ENCODE assay signal across 8 cellular contexts in genomic region chr16:87384162-87384999, GRCh38. TPM values are rescaled to one million over a fixed set of nuclear protein-coding genes. Genes with fewer than 3 reads are reported as not detected.
A peak's percentile ranks its signal among the peaks of the same experiment; 100 is the strongest.
DNase-seq lines count a peak whose midpoint lies in the region; ATAC-seq and TF ChIP-seq lines count a peak whose summit lies in the region.

No MANE protein-coding gene starts in this region.

- H3K27ac ChIP-seq in gastroesophageal sphincter (peak overlapping the region; percentile 70 to 99 (median 96)), ovary (peak overlapping the region; percentile 72 to 86)

- H3K36me3 ChIP-seq in gastroesophageal sphincter (no peaks in the 10 kb centered on the region), ovary (no peaks in the 10 kb centered on the region)

- WGBS in gastroesophageal sphincter (ENCODE audit: low coverage in 1 of 2), 2 donors, result 38% methylated on average over 6 to 10 of the region's 69 CpGs
- WGBS in ovary, 3 donors, result 8 to 10% (median 8%) methylated on average over 68 to 69 of the region's 69 CpGs

- H3K9me3 ChIP-seq in gastroesophageal sphincter (no peaks in the 10 kb centered on the region), ovary (no peaks in the 10 kb centered on the region)

- no peaks in the 10 kb centered on the region for H3K27me3 ChIP-seq in gastroesophageal sphincter
- no peaks in the 10 kb centered on the region for H3K27me3 ChIP-seq in ovary

- intact Hi-C loops in ovary (cut with DNase I), result loop anchor here in 1 of 4 donors (10.0 kb wide), 1 partner anchor 60 kb away; no protein-coding TSS in a partner anchor

- ATAC-seq in GM19372 (IDR thresholded peaks at IDR 0.05; ENCODE audit: low read depth, unreplicated experiment), result peak; percentile 1
- ATAC-seq in HG03520 (IDR thresholded peaks at IDR 0.05; ENCODE audit: unreplicated experiment), result peak; percentile 3
- peak; percentile 4 for ATAC-seq in gastroesophageal sphincter
- ATAC-seq in HG02884 (IDR thresholded peaks at IDR 0.05; ENCODE audit: unreplicated experiment), result no peak

- H3K4me3 ChIP-seq in WI38 (ENCODE audit: low read depth, low read length), result peak overlapping the region; percentile 62
- peak overlapping the region; percentile 82 to 89 for H3K4me3 ChIP-seq in gastroesophageal sphincter
- peak overlapping the region; percentile 66 for H3K4me3 ChIP-seq in ovary

- TF ChIP-seq EP300 in gastroesophageal sphincter (IDR thresholded peaks at IDR 0.05), result no peak
- TF ChIP-seq EP300 in ovary (IDR thresholded peaks at IDR 0.05), result no peak

- H3K4me1 ChIP-seq in gastroesophageal sphincter (peaks cover 0 to 71% (median 30%) of the 10 kb centered on the region in 3 donors), ovary (ENCODE audit: insufficient read depth) (peaks cover 14% of the 10 kb centered on the region)

- TF ChIP-seq POLR2A in gastroesophageal sphincter (IDR thresholded peaks at IDR 0.05) (no peak), ovary (IDR thresholded peaks at IDR 0.05) (no peak)

- TF ChIP-seq CTCF in WI38 (IDR thresholded peaks at IDR 0.05; ENCODE audit: low read depth, low read length) (no peak), gastroesophageal sphincter (IDR thresholded peaks at IDR 0.05) (no peak), ovary (IDR thresholded peaks at IDR 0.05) (peak in 1 of 3 donors; percentile 8)

- peak; percentile 76 for DNase-seq in COLO668 (lab: John Stamatoyannopoulos, UW; ENCODE audit: unreplicated experiment)
- peak in 1 of 5 donors; percentile 71 for DNase-seq in ovary
- no peak for DNase-seq in DMS79 treated with DMSO at 0.1 percent for 48 hours (lab: John Stamatoyannopoulos, UW)

RNA-seq across cellular contexts. Expression of gene FBXO31, which starts 0.8 kb away (rescaled TPM):
- total RNA-seq in gastroesophageal sphincter (100 to 1,000 TPM in 1 of 4 donors, 10 to 100 TPM in 3; 69.2 to 141 (median 85.1) TPM), ovary (10 to 100 TPM; 54.1 to 74.5 (median 61.2) TPM)
- polyA plus RNA-seq in ovary, result 10 to 100 TPM; 25.0 to 39.8 TPM

RNA-seq across cellular contexts. Expression of gene MAP1LC3B, which starts 7.8 kb away (rescaled TPM):
- 10 to 100 TPM; 53.9 to 64.8 (median 57.9) TPM for total RNA-seq in gastroesophageal sphincter
- 10 to 100 TPM; 32.9 to 54.6 (median 42.9) TPM for total RNA-seq in ovary
- 100 to 1,000 TPM in 1 of 2 donors, 10 to 100 TPM in 1; 47.9 to 110 TPM for polyA plus RNA-seq in ovary
